10 cellular contexts compared by ENCODE assay signal in the genomic region with DNA sequence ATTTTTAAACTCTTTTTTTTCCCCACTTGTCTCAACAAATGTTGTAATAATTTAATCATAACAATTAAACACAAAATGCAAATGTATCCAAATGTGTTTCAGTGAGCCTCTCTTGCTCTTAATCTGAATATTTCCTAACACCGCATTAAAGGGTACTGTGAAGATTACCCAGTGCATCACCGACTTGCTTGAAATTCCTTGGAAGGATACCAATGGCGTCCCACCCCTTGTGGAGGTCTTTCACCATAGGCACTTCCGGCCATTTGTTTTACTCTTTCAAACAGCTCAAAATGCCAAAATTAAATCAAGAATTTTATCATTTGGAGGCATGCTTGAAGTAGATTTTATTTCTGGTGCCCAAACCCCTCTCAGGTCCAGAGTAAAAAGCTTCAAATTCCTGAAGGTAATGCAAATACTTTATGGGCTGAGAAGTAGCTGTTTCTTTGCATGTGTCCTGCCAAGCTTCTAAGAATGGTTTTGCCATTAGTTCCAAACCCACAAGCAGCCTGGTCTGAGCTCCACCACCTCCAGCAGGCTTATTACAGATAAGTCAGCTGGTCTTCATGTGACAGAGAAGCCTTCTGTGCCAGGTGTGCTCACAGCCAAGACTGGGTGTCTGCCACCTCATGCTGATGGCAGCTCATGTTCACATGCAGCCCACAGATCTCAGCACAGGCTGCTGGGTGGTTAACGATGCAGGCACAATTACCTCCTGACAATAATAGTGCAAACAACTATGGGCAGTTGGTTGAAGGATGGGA. TPM values are rescaled to one million over a fixed set of nuclear protein-coding genes. Genes with fewer than 3 reads are reported as not detected.
DNase-seq lines count a peak whose midpoint lies in the region; ATAC-seq and TF ChIP-seq lines count a peak whose summit lies in the region.
"Had no signal": no experiment of that assay in that cellular context is flagged by ENCODE, and none has a peak within 500 bp of the region (broad histone marks: within the 10 kb centered on the region; RNA-seq: fewer than 3 reads in every experiment).

No MANE protein-coding gene starts in this region.

- no peak for TF ChIP-seq CTCF in upper lobe of right lung (IDR thresholded peaks at IDR 0.05)

- ATAC-seq in left cardiac atrium (peak; percentile 95 to 98), upper lobe of right lung (peak; percentile 69), HG02588 (IDR thresholded peaks at IDR 0.05; ENCODE audit: unreplicated experiment) (no peak), HG02852 (IDR thresholded peaks at IDR 0.05; ENCODE audit: unreplicated experiment) (no peak)
- ATAC-seq: Panc1 had no signal

- no peaks in the 10 kb centered on the region for H3K4me1 ChIP-seq in upper lobe of right lung

- H3K27ac ChIP-seq in upper lobe of right lung = no peak overlapping the region

- H3K27me3 ChIP-seq in upper lobe of right lung = no peaks in the 10 kb centered on the region

- no peaks in the 10 kb centered on the region for H3K9me3 ChIP-seq in upper lobe of right lung

- H3K4me3 ChIP-seq in upper lobe of right lung = no peak overlapping the region

- H3K36me3 ChIP-seq in upper lobe of right lung = no peaks in the 10 kb centered on the region

- DNase-seq in NCI-H748 (lab: John Stamatoyannopoulos, UW; ENCODE audit: unreplicated experiment) (peak; percentile 4), NCI-H748 treated with DMSO at 0.1 percent for 48 hours (lab: John Stamatoyannopoulos, UW) (no peak), RPMI8226 (peak; percentile 26), left cardiac atrium (peak; percentile 55), upper lobe of right lung (no peak), dermis blood vessel endothelial cell (no peak)
- DNase-seq: effector CD8-positive, alpha-beta T cell had no signal

- intact Hi-C loops in left cardiac atrium (cut with DNase I) (no loop called here), upper lobe of right lung (cut with DNase I) (no loop called here)

RNA-seq across cellular contexts. Expression of gene NUDT4, which starts 16.4 kb away (rescaled TPM):
- total RNA-seq in left cardiac atrium (100 to 1,000 TPM; 140 to 244 TPM), upper lobe of right lung (52.2 TPM), dermis blood vessel endothelial cell (154 and 162 TPM in 2 replicates)

Comparison
In these comparisons a context has a peak if more than half of its experiments do, and no peak if none do; other contexts are left out.
1. DNase-seq: peak in NCI-H748 (single experiment), RPMI8226 (single experiment) and left cardiac atrium (single experiment); none in NCI-H748 treated with DMSO at 0.1 percent for 48 hours (single experiment), upper lobe of right lung (single experiment) and dermis blood vessel endothelial cell (single experiment).
2. ATAC-seq: peak in left cardiac atrium (2 of 2) and upper lobe of right lung (single experiment); none in HG02588 (single experiment) and HG02852 (single experiment).